Comparison of ENCODE assay signal across 12 cellular contexts in the genomic region with DNA sequence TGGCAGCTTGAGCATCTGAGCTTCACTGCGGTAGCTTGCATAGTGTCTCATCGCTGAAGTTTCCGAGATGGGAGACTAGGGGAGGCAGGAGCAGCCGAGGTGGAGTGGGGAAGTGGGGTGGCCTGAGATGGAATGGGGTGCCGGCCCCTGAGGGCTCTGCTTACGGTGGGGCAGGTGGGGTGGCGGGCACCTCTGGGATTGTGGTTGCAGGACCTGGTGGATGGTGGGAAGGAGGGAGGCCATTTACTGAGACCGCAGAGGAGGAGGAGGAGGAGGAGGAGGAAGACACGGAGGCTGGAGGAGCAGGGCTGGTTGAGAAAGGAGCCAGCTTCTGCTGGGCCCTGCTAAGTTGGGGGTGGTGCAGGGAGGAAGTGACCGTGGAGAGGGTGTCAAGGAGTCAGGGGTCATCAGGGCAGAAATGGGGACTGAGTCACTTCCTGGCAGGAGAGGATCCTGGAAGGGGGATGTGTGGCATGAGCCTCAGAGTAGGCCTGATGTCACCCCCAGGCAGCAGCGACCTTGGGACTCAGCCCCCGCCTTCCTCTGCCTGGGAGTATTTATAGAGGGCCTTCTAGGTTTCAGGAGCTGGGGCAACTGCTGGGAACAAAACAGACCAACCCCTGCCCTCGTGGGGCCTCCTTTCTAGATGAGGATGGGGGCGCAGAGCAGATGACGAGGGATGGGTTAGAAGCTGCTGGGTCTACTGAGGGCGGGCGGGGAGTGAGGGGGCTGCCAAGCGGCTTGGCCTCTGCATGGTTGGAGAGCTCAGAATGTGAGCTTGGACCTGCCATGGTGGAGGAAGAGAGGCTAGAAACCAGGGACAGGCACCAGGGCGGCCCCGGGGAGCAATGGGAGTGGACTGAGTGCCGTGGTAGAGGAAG.
A peak's percentile ranks its signal among the peaks of the same experiment; 100 is the strongest.
DNase-seq lines count a peak whose midpoint lies in the region; ATAC-seq and TF ChIP-seq lines count a peak whose summit lies in the region.
"Had no signal": no experiment of that assay in that cellular context is flagged by ENCODE, and none has a peak within 500 bp of the region (broad histone marks: within the 10 kb centered on the region; RNA-seq: fewer than 3 reads in every experiment).

No MANE protein-coding gene starts in this region.

- no peaks in the 10 kb centered on the region for H3K27me3 Mint-ChIP-seq in activated naive CD8-positive, alpha-beta T cell treated with anti-CD3 and anti-CD28 coated beads, Interleukin-2, amount 10 ng/mL, durations not matched to agents 7 days and 5 days
- peaks cover 5% of the 10 kb centered on the region for H3K27me3 Mint-ChIP-seq in activated naive CD8-positive, alpha-beta T cell treated with anti-CD3 and anti-CD28 coated beads for 36 hours
- H3K27me3 Mint-ChIP-seq in T-helper 17 cell: no peaks in the 10 kb centered on the region

- H3K27ac ChIP-seq in upper lobe of right lung: no peak overlapping the region

- H3K9me3 ChIP-seq in T-helper 17 cell (ENCODE audit: control insufficient read depth, low read length, poor library complexity, severe bottlenecking): no peaks in the 10 kb centered on the region
- peaks cover 8% of the 10 kb centered on the region for H3K9me3 ChIP-seq in upper lobe of right lung
- H3K9me3 ChIP-seq: HAP-1 had no signal

- no peak for ATAC-seq in activated naive CD8-positive, alpha-beta T cell treated with anti-CD3 and anti-CD28 coated beads, Interleukin-2, amount 10 ng/mL, durations not matched to agents 7 days and 5 days (ENCODE audit: low read depth)
- ATAC-seq in T-helper 17 cell: peak; percentile 25
- ATAC-seq in upper lobe of right lung: peak; percentile 81
- ATAC-seq in HG03135 (IDR thresholded peaks at IDR 0.05; ENCODE audit: unreplicated experiment): no peak
- no peak for ATAC-seq in GM18498 (IDR thresholded peaks at IDR 0.05; ENCODE audit: unreplicated experiment)

- peaks cover 34% of the 10 kb centered on the region for H3K4me1 Mint-ChIP-seq in activated naive CD8-positive, alpha-beta T cell treated with anti-CD3 and anti-CD28 coated beads, Interleukin-2, amount 10 ng/mL, durations not matched to agents 7 days and 5 days
- peaks cover 14% of the 10 kb centered on the region for H3K4me1 Mint-ChIP-seq in activated naive CD8-positive, alpha-beta T cell treated with anti-CD3 and anti-CD28 coated beads for 36 hours
- H3K4me1 Mint-ChIP-seq in T-helper 17 cell: peaks cover 32% of the 10 kb centered on the region

- no peak for DNase-seq in activated naive CD8-positive, alpha-beta T cell treated with anti-CD3 and anti-CD28 coated beads, Interleukin-2, amount 10 ng/mL, durations not matched to agents 7 days and 5 days
- no peak for DNase-seq in activated naive CD8-positive, alpha-beta T cell treated with anti-CD3 and anti-CD28 coated beads for 36 hours
- DNase-seq in T-helper 17 cell (no peak), iris pigment epithelial cell (ENCODE audit: low read depth) (peak; percentile 50), upper lobe of right lung (peak; percentile 66), SIG-M5 (lab: John Stamatoyannopoulos, UW) (no peak)
- DNase-seq: activated T-cell treated with anti-CD3 and anti-CD28 coated beads, Interleukin-2, amount 50 U/mL, for 48 hours had no signal

- H3K36me3 ChIP-seq in upper lobe of right lung: no peaks in the 10 kb centered on the region
- H3K36me3 ChIP-seq: HAP-1 had no signal

- intact Hi-C loops in upper lobe of right lung (cut with DNase I): no loop called here

- no peaks in the 10 kb centered on the region for H3K27me3 ChIP-seq in upper lobe of right lung

- no peak for TF ChIP-seq CTCF in upper lobe of right lung (IDR thresholded peaks at IDR 0.05)

- no peak overlapping the region for H3K4me3 Mint-ChIP-seq in activated naive CD8-positive, alpha-beta T cell treated with anti-CD3 and anti-CD28 coated beads, Interleukin-2, amount 10 ng/mL, durations not matched to agents 7 days and 5 days
- no peak overlapping the region for H3K4me3 Mint-ChIP-seq in activated naive CD8-positive, alpha-beta T cell treated with anti-CD3 and anti-CD28 coated beads for 36 hours
- H3K4me3 Mint-ChIP-seq in T-helper 17 cell: no peak overlapping the region
- H3K4me3 Mint-ChIP-seq: B cell, mesothelial cell of epicardium had no signal

- POLR2A ChIA-PET in activated naive CD8-positive, alpha-beta T cell treated with anti-CD3 and anti-CD28 coated beads, Interleukin-2, amount 10 ng/mL, durations not matched to agents 7 days and 5 days (lab: Charles Lee): no interaction called here

- H3K4me3 ChIP-seq in upper lobe of right lung: no peak overlapping the region
- H3K4me3 ChIP-seq: HAP-1 had no signal

- no peaks in the 10 kb centered on the region for H3K9me3 Mint-ChIP-seq in activated naive CD8-positive, alpha-beta T cell treated with anti-CD3 and anti-CD28 coated beads, Interleukin-2, amount 10 ng/mL, durations not matched to agents 7 days and 5 days
- H3K9me3 Mint-ChIP-seq in activated naive CD8-positive, alpha-beta T cell treated with anti-CD3 and anti-CD28 coated beads for 36 hours: no peaks in the 10 kb centered on the region

- peaks cover 4% of the 10 kb centered on the region for H3K36me3 Mint-ChIP-seq in activated naive CD8-positive, alpha-beta T cell treated with anti-CD3 and anti-CD28 coated beads, Interleukin-2, amount 10 ng/mL, durations not matched to agents 7 days and 5 days
- no peaks in the 10 kb centered on the region for H3K36me3 Mint-ChIP-seq in activated naive CD8-positive, alpha-beta T cell treated with anti-CD3 and anti-CD28 coated beads for 36 hours
- H3K36me3 Mint-ChIP-seq in T-helper 17 cell (ENCODE audit: low read depth): peaks cover 2% of the 10 kb centered on the region
- H3K36me3 Mint-ChIP-seq: mesothelial cell of epicardium had no signal

- peak overlapping the region; percentile 34 for H3K27ac Mint-ChIP-seq in activated naive CD8-positive, alpha-beta T cell treated with anti-CD3 and anti-CD28 coated beads, Interleukin-2, amount 10 ng/mL, durations not matched to agents 7 days and 5 days
- H3K27ac Mint-ChIP-seq in activated naive CD8-positive, alpha-beta T cell treated with anti-CD3 and anti-CD28 coated beads for 36 hours: no peak overlapping the region
- H3K27ac Mint-ChIP-seq in T-helper 17 cell: peak overlapping the region; percentile 41
- H3K27ac Mint-ChIP-seq: B cell, mesothelial cell of epicardium had no signal

- peaks cover 21% of the 10 kb centered on the region for H3K4me1 ChIP-seq in upper lobe of right lung
- H3K4me1 ChIP-seq: HAP-1 had no signal

Comparison
In these comparisons a context has a peak if more than half of its experiments do, and no peak if none do; other contexts are left out.
1. ATAC-seq: peak in T-helper 17 cell (single experiment) and upper lobe of right lung (single experiment); none in activated naive CD8-positive, alpha-beta T cell treated with anti-CD3 and anti-CD28 coated beads, Interleukin-2, amount 10 ng/mL, durations not matched to agents 7 days and 5 days (single experiment), HG03135 (single experiment) and GM18498 (single experiment).
2. DNase-seq: peak in iris pigment epithelial cell (single experiment) and upper lobe of right lung (single experiment); none in activated naive CD8-positive, alpha-beta T cell treated with anti-CD3 and anti-CD28 coated beads, Interleukin-2, amount 10 ng/mL, durations not matched to agents 7 days and 5 days (single experiment), activated naive CD8-positive, alpha-beta T cell treated with anti-CD3 and anti-CD28 coated beads for 36 hours (single experiment), T-helper 17 cell (0 of 3) and SIG-M5 (single experiment).